19 cellular contexts compared by ENCODE assay signal in the genomic region with DNA sequence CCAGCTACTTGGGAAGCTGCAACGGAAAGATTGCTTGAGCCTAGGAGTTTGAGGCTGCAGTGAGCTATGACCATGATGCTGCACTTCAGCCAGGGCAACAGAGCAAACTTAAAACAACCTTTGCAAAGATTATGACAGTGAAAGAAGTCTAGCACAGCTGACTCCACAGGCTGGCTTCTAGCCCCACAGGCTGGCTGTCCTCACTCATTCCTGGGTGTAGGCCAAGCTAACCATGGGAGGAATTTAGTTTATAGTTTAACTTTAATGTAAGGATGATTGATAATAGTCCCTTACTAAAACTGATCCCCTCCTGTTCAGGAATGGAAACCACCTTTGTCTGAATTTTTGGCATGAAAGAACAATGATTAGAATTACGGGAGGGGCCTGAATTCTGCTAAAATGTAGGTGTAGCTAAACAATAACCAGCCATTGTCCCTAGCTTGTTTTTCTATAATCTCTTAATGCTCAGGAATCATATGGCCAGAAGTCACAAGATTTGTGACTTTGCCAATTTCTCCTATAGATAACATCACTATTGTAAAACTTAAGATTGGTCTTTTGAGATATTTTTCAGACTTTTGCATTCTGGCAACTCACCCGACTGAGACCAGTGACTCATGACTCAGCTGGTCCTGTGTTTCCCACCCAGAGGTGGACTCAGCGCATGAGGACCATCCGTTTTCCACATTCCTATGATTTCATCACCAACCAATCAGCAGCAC. TPM values are rescaled to one million over a fixed set of nuclear protein-coding genes. Genes with fewer than 3 reads are reported as not detected.
A peak's percentile ranks its signal among the peaks of the same experiment; 100 is the strongest.
DNase-seq lines count a peak whose midpoint lies in the region; ATAC-seq and TF ChIP-seq lines count a peak whose summit lies in the region.
"Had no signal": no experiment of that assay in that cellular context is flagged by ENCODE, and none has a peak within 500 bp of the region (broad histone marks: within the 10 kb centered on the region; RNA-seq: fewer than 3 reads in every experiment).

No MANE protein-coding gene starts in this region.

- peak overlapping the region in 1 of 2 experiments; percentile 51; a peak in 2 of 4 replicates for H4K8ac ChIP-seq in IMR-90 (ENCODE audit: low read depth in 2 of 2, low read length in 2 of 2)

- H2BK15ac ChIP-seq in IMR-90 (ENCODE audit: low read depth, low read length), result peak overlapping the region; percentile 12; the same call in 1 of the 3 replicates

- peak overlapping the region; percentile 39 for H2AFZ ChIP-seq in IMR-90 (replicated peaks; ENCODE audit: low read length, poor library complexity)

- no peak for TF ChIP-seq CTCF in AG04449 (IDR thresholded peaks at IDR 0.05; ENCODE audit: insufficient read depth, low read length, missing control alignments)
- TF ChIP-seq CTCF in IMR-90 (conservative IDR thresholded peaks at IDR 0.05; ENCODE audit: low read depth, low read length), result no peak
- no peak for TF ChIP-seq CTCF in dorsolateral prefrontal cortex (IDR thresholded peaks at IDR 0.05 in 54 of 56, conservative IDR thresholded peaks at IDR 0.05 in 2 of 56; ENCODE audit: low read depth in 1 of 56, partially characterized antibody in 56 of 56)

- dilution Hi-C loops in IMR-90 (cut with HindIII; ENCODE audit: low sequenced_read_pairs, unreplicated experiment), result no loop called here

- no peak overlapping the region for H4K5ac ChIP-seq in IMR-90 (ENCODE audit: low read depth, low read length)

- no peaks in the 10 kb centered on the region for H3K9me3 ChIP-seq in IMR-90 (ENCODE audit: control insufficient read depth, insufficient read depth, low read length)
- H3K9me3 ChIP-seq: tibial artery had no signal

- peak overlapping the region; percentile 19; the same call in 1 of the 2 replicates for H3K27ac ChIP-seq in IMR-90 (ENCODE audit: insufficient read depth, low read length)
- no peak overlapping the region for H3K27ac ChIP-seq in dorsolateral prefrontal cortex
- H3K27ac ChIP-seq: HL-60, tibial artery had no signal

- no peak for TF ChIP-seq POLR2A in IMR-90 (IDR thresholded peaks at IDR 0.05; ENCODE audit: low read depth, low read length)

- H4K91ac ChIP-seq in IMR-90 (ENCODE audit: insufficient read depth, low read depth, low read length), result peak overlapping the region; percentile 75; the same call in 1 of the 2 replicates

- no TSS peak for BruUV-seq in IMR-90 (replicated peaks; lab: Mats Ljungman, UMichigan)

- no peaks in the 10 kb centered on the region for H3K9me1 ChIP-seq in IMR-90 (ENCODE audit: insufficient read depth, low read length)

- H3K36me3 ChIP-seq in IMR-90 (ENCODE audit: control insufficient read depth, insufficient read depth, low read length), result no peaks in the 10 kb centered on the region
- H3K36me3 ChIP-seq: tibial artery had no signal

- peak overlapping the region; percentile 48; the same call in 1 of the 2 replicates for H2BK120ac ChIP-seq in IMR-90 (ENCODE audit: low read depth, low read length)

- in situ Hi-C loops in IMR-90 (cut with MboI; ENCODE audit: low sequenced_read_pairs), result no loop called here

- no peak overlapping the region for H3K4me2 ChIP-seq in IMR-90 (ENCODE audit: low read depth, low read length)

- H3K4me3 ChIP-seq in AG04449 (ENCODE audit: low read depth, low read length) (no peak overlapping the region), IMR-90 (ENCODE audit: insufficient read depth, low read depth, low read length) (no peak overlapping the region), dorsolateral prefrontal cortex (no peak overlapping the region)
- H3K4me3 ChIP-seq: GM12878, tibial artery had no signal

- TF ChIP-seq RAD21 in IMR-90 (IDR thresholded peaks at IDR 0.05; ENCODE audit: low read length), result no peak

- no peak overlapping the region for H3K56ac ChIP-seq in IMR-90 (ENCODE audit: extremely low read depth, insufficient read depth, low read length)

- no peaks in the 10 kb centered on the region for H4K20me1 ChIP-seq in IMR-90 (ENCODE audit: insufficient read depth, low read length)

- no peak overlapping the region; the same call in none of the 2 replicates for H3K14ac ChIP-seq in IMR-90 (replicated peaks; ENCODE audit: low read depth, low read length)

- no peak overlapping the region for H2AK9ac ChIP-seq in IMR-90 (replicated peaks; ENCODE audit: low read depth, low read length, poor library complexity)

- peak overlapping the region; percentile 77 for H2AK5ac ChIP-seq in IMR-90 (ENCODE audit: low read depth, low read length)

- intact Hi-C loops in IMR-90 (cut with micrococcal nuclease), result loop anchor here (2.0 kb wide), 2 partner anchors 173 to 547 kb away; no protein-coding TSS in a partner anchor
- intact Hi-C loops in sciatic nerve (cut with DNase I), result no loop called here
- intact Hi-C loops in dorsolateral prefrontal cortex (cut with DNase I), result no loop called here

- H2BK5ac ChIP-seq in IMR-90 (ENCODE audit: low read depth, low read length, poor library complexity, severe bottlenecking), result peak overlapping the region; percentile 39

- DNase-seq in AG04449 (ENCODE audit: low read depth, low spot score) (peak; percentile 53), IMR-90 (peak; percentile 82), dermis blood vessel endothelial cell (peak; percentile 75), left kidney (ENCODE audit: low read depth, low spot score) (peak; percentile 10), NCI-H2081 treated with DMSO at 0.1 percent for 48 hours (lab: John Stamatoyannopoulos, UW) (no peak), sciatic nerve (ENCODE audit: low spot score) (no peak), dorsolateral prefrontal cortex (no peak)
- DNase-seq: amniotic stem cell; DMS53; NCI-H2171 treated with DMSO at 0.1 percent for 48 hours; NK-92 treated with Interleukin-12 subunit alpha and Interleukin-12 subunit beta, amount 100 ng/mL, for 24 hours; occipital lobe; stimulated activated CD4-positive, alpha-beta T cell treated with anti-CD3 and anti-CD28 coated beads, Interleukin-15, amount 100 ng/mL, for 24 hours; SW 1271; tibial artery had no signal

- ATAC-seq in IMR-90 (ENCODE audit: low read depth) (peak; percentile 73), sciatic nerve (no peak), HG02759 (IDR thresholded peaks at IDR 0.05; ENCODE audit: unreplicated experiment) (no peak)
- ATAC-seq: GM12878 had no signal

- H3K23ac ChIP-seq in IMR-90 (ENCODE audit: low read depth, low read length), result no peak overlapping the region

- WGBS in IMR-90 (ENCODE audit: extremely low coverage in 2 of 2, insufficient read length in 1 of 2), 2 experiments, result 50% methylated on average over 3 of the region's 5 CpGs; no CpG with 5 or more reads in 1 of the 2 experiments

- H3K9ac ChIP-seq in IMR-90 (ENCODE audit: low read depth, low read length), result no peak overlapping the region

- CTCF ChIA-PET in AG04449 (lab: Yijun Ruan, JAX) (interaction anchor here (0.9 to 6.9 kb wide), 17 partner anchors 9 to 546 kb away, joined by 3 to 144 read pairs (median 8); partner anchors contain the start of gene SGIP1), IMR-90 (lab: Yijun Ruan, JAX) (interaction anchor here (1.1 to 2.7 kb wide), 3 partner anchors 10 to 15 kb away, joined by 3 to 22 read pairs (median 3); no protein-coding TSS in a partner anchor)

- H3K79me1 ChIP-seq in IMR-90 (ENCODE audit: low read depth in 1 of 2, low read length in 2 of 2), result peaks cover 0 to 3% of the 10 kb centered on the region in 2 experiments; a peak in 1 of 4 replicates

- POLR2A ChIA-PET in AG04449 (lab: Yijun Ruan, JAX), result interaction anchor here (0.6 to 1.2 kb wide), 7 partner anchors 16 to 235 kb away, joined by 3 to 5 read pairs (median 3); partner anchors contain the start of gene SGIP1
- POLR2A ChIA-PET in IMR-90 (lab: Charles Lee; ENCODE audit: unreplicated experiment), result interaction anchor here (1.0 kb wide), 1 partner anchor 28 kb away, joined by 6 read pairs; the partner anchor contains the start of gene SGIP1

- H3K27me3 ChIP-seq in IMR-90 (ENCODE audit: control insufficient read depth, insufficient read depth, low read length) (no peaks in the 10 kb centered on the region), dorsolateral prefrontal cortex (no peaks in the 10 kb centered on the region)
- H3K27me3 ChIP-seq: tibial artery had no signal

- H3K4ac ChIP-seq in IMR-90 (ENCODE audit: low read depth, low read length), result peak overlapping the region; percentile 79

- 0 out of 2 replicates have a peak, but pooled peaks cover 2% of the 10 kb centered on the region for H3K4me1 ChIP-seq in IMR-90 (ENCODE audit: control insufficient read depth, insufficient read depth, low read length)

- H3K18ac ChIP-seq in IMR-90 (ENCODE audit: low read depth, low read length), result no peak overlapping the region

- H2BK20ac ChIP-seq in IMR-90 (ENCODE audit: low read depth, low read length), result peak overlapping the region; percentile 78

TF ChIP-seq in IMR-90, 13 proteins besides CTCF, POLR2A, EP300 and RAD21:
- TF ChIP-seq BHLHE40 (IDR thresholded peaks at IDR 0.05; ENCODE audit: low read depth, low read length), result peak; percentile 35; the same call in 1 of the 2 replicates
- TF ChIP-seq FOS (IDR thresholded peaks at IDR 0.05; ENCODE audit: low read depth, low read length), result 0 out of 2 replicates have a peak, but pooled peaks have one; percentile 6
- TF ChIP-seq CHD1 (IDR thresholded peaks at IDR 0.05; ENCODE audit: low read depth, low read length), result no peak
- TF ChIP-seq, protein P1, sequence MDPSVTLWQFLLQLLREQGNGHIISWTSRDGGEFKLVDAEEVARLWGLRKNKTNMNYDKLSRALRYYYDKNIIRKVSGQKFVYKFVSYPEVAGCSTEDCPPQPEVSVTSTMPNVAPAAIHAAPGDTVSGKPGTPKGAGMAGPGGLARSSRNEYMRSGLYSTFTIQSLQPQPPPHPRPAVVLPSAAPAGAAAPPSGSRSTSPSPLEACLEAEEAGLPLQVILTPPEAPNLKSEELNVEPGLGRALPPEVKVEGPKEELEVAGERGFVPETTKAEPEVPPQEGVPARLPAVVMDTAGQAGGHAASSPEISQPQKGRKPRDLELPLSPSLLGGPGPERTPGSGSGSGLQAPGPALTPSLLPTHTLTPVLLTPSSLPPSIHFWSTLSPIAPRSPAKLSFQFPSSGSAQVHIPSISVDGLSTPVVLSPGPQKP (IDR thresholded peaks at IDR 0.05; ENCODE audit: borderline replicate concordance, low read depth, low read length), result no peak
- TF ChIP-seq CEBPB (IDR thresholded peaks at IDR 0.05; ENCODE audit: low read depth, low read length), result peak; percentile 35
- TF ChIP-seq MAZ (IDR thresholded peaks at IDR 0.05; ENCODE audit: borderline replicate concordance, low read depth, low read length), result no peak

RNA-seq across cellular contexts. Expression of gene SGIP1, which starts 28.1 kb away (rescaled TPM):
- 27.1 and 43.6 TPM in 2 replicates for total RNA-seq in IMR-90 (2012; rRNA removed)
- 40.7 and 42.7 TPM in 2 replicates for polyA plus RNA-seq in IMR-90 (2012; rRNA removed)
- 8.9 and 10.9 TPM in 2 replicates for polyA plus RNA-seq in IMR-90 (2012; cell fraction: cytosol; rRNA removed)
- 69.0 and 361 TPM in 2 replicates for polyA plus RNA-seq in IMR-90 (2012; cell fraction: nucleus; rRNA removed; ENCODE audit: low replicate concordance)
- total RNA-seq in dermis blood vessel endothelial cell, result 37.4 and 48.0 TPM in 2 replicates
- total RNA-seq in sciatic nerve, result 7.0 TPM
- total RNA-seq in dorsolateral prefrontal cortex, result 100 to 1,000 TPM; 106 to 187 (median 149) TPM
- total RNA-seq: GM12878, MCF 10A had no signal

Comparison
In these comparisons a context has a peak if more than half of its experiments do, and no peak if none do; other contexts are left out.
1. DNase-seq: peak in AG04449 (single experiment), IMR-90 (single experiment), dermis blood vessel endothelial cell (single experiment) and left kidney (single experiment); none in NCI-H2081 treated with DMSO at 0.1 percent for 48 hours (single experiment), sciatic nerve (single experiment) and dorsolateral prefrontal cortex (0 of 10).